ENCODE assay signal across 2 cellular contexts in the genomic region with DNA sequence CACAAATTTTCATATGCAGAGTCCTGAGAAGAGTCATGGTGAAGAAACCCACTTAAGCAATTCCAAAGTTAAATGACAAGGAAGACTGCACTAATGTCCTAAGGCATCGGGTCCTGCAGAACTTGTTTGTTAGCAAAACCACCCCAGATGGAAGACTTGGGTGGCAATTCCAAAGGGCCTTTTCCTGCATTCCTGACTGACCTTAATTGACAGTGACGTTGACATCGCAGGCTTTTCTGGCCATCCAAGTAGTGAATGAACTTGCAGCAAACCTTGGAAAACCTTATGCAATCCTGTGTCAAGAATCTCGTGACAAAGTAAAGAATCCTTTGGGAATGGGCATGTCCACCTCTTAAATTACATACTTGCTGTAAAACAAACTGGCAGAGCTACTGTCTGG.
TF ChIP-seq lines count a peak whose summit lies in the region.

No MANE protein-coding gene starts in this region.

TF ChIP-seq in Ishikawa, 13 proteins besides CTCF, POLR2A, EP300 and RAD21 (continued from another document):
- TF ChIP-seq, protein P1, sequence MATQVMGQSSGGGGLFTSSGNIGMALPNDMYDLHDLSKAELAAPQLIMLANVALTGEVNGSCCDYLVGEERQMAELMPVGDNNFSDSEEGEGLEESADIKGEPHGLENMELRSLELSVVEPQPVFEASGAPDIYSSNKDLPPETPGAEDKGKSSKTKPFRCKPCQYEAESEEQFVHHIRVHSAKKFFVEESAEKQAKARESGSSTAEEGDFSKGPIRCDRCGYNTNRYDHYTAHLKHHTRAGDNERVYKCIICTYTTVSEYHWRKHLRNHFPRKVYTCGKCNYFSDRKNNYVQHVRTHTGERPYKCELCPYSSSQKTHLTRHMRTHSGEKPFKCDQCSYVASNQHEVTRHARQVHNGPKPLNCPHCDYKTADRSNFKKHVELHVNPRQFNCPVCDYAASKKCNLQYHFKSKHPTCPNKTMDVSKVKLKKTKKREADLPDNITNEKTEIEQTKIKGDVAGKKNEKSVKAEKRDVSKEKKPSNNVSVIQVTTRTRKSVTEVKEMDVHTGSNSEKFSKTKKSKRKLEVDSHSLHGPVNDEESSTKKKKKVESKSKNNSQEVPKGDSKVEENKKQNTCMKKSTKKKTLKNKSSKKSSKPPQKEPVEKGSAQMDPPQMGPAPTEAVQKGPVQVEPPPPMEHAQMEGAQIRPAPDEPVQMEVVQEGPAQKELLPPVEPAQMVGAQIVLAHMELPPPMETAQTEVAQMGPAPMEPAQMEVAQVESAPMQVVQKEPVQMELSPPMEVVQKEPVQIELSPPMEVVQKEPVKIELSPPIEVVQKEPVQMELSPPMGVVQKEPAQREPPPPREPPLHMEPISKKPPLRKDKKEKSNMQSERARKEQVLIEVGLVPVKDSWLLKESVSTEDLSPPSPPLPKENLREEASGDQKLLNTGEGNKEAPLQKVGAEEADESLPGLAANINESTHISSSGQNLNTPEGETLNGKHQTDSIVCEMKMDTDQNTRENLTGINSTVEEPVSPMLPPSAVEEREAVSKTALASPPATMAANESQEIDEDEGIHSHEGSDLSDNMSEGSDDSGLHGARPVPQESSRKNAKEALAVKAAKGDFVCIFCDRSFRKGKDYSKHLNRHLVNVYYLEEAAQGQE (IDR thresholded peaks at IDR 0.05; ENCODE audit: low read depth), result no peak
- TF ChIP-seq ZBTB7A (IDR thresholded peaks at IDR 0.05; ENCODE audit: low read depth) (no peak), TCF12 (IDR thresholded peaks at IDR 0.05; ENCODE audit: low read depth) (peak; percentile 67), MAX (IDR thresholded peaks at IDR 0.05) (peak; percentile 27; the same call in 1 of the 2 replicates), NFIC (IDR thresholded peaks at IDR 0.05) (no peak)

TF ChIP-seq in HepG2, 621 proteins besides CTCF, POLR2A, EP300 and RAD21 (continued from another document):
- TF ChIP-seq SOX13 (IDR thresholded peaks at IDR 0.05) (no peak), SOX13 (CRISPR knock-in tag; conservative IDR thresholded peaks at IDR 0.05 in 1 of 2, IDR thresholded peaks at IDR 0.05 in 1 of 2) (0 out of 4 replicates have a peak, but pooled peaks of 1 of the 2 experiments have one; percentile 24), RARA (CRISPR knock-in tag; IDR thresholded peaks at IDR 0.05) (peak; percentile 32; the same call in 1 of the 2 replicates), ZBTB7B (CRISPR knock-in tag; IDR thresholded peaks at IDR 0.05) (no peak), CEBPZ (IDR thresholded peaks at IDR 0.05; ENCODE audit: low read length) (no peak), PAXIP1 (CRISPR knock-in tag; conservative IDR thresholded peaks at IDR 0.05) (0 out of 2 replicates have a peak, but pooled peaks have one; percentile 22), SRSF1 (optimal IDR thresholded peaks at IDR 0.05; ENCODE audit: low read depth, low read length) (no peak), GMEB1 (CRISPR knock-in tag; IDR thresholded peaks at IDR 0.05; ENCODE audit: borderline replicate concordance) (no peak), CREB1 (IDR thresholded peaks at IDR 0.05) (0 out of 2 replicates have a peak, but pooled peaks have one; percentile 31), CREB1 (CRISPR knock-in tag; IDR thresholded peaks at IDR 0.05) (no peak), SP140L (CRISPR knock-in tag; IDR thresholded peaks at IDR 0.05; ENCODE audit: borderline replicate concordance) (no peak), SKIL (CRISPR knock-in tag; IDR thresholded peaks at IDR 0.05; ENCODE audit: borderline replicate concordance) (no peak), ZNF550 (CRISPR knock-in tag; IDR thresholded peaks at IDR 0.05; ENCODE audit: borderline replicate concordance) (no peak), EED (CRISPR knock-in tag; IDR thresholded peaks at IDR 0.05) (no peak), TGIF2 (CRISPR knock-in tag; IDR thresholded peaks at IDR 0.05) (no peak), JUN (CRISPR knock-in tag; IDR thresholded peaks at IDR 0.05) (no peak), ZNF343 (CRISPR knock-in tag; IDR thresholded peaks at IDR 0.05) (no peak), CEBPB (IDR thresholded peaks at IDR 0.05; ENCODE audit: borderline replicate concordance, low read depth, low read length) (peak; percentile 16; the same call in 1 of the 2 replicates), SOX5 (CRISPR knock-in tag; IDR thresholded peaks at IDR 0.05; ENCODE audit: borderline replicate concordance) (peak; percentile 26; the same call in 1 of the 2 replicates), THAP11 (CRISPR knock-in tag; IDR thresholded peaks at IDR 0.05) (no peak), GPN1 (CRISPR knock-in tag; IDR thresholded peaks at IDR 0.05; ENCODE audit: borderline replicate concordance) (no peak), HMG20A (CRISPR knock-in tag; IDR thresholded peaks at IDR 0.05; ENCODE audit: borderline replicate concordance) (peak; percentile 24; the same call in 1 of the 2 replicates), CEBPG (CRISPR knock-in tag; IDR thresholded peaks at IDR 0.05) (peak; percentile 42; the same call in 1 of the 2 replicates), HNF4A (CRISPR knock-in tag; IDR thresholded peaks at IDR 0.05) (peak; percentile 21; the same call in 1 of the 2 replicates), GATAD1 (CRISPR knock-in tag; IDR thresholded peaks at IDR 0.05) (no peak)
- TF ChIP-seq, protein P2, sequence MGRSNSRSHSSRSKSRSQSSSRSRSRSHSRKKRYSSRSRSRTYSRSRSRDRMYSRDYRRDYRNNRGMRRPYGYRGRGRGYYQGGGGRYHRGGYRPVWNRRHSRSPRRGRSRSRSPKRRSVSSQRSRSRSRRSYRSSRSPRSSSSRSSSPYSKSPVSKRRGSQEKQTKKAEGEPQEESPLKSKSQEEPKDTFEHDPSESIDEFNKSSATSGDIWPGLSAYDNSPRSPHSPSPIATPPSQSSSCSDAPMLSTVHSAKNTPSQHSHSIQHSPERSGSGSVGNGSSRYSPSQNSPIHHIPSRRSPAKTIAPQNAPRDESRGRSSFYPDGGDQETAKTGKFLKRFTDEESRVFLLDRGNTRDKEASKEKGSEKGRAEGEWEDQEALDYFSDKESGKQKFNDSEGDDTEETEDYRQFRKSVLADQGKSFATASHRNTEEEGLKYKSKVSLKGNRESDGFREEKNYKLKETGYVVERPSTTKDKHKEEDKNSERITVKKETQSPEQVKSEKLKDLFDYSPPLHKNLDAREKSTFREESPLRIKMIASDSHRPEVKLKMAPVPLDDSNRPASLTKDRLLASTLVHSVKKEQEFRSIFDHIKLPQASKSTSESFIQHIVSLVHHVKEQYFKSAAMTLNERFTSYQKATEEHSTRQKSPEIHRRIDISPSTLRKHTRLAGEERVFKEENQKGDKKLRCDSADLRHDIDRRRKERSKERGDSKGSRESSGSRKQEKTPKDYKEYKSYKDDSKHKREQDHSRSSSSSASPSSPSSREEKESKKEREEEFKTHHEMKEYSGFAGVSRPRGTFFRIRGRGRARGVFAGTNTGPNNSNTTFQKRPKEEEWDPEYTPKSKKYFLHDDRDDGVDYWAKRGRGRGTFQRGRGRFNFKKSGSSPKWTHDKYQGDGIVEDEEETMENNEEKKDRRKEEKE (IDR thresholded peaks at IDR 0.05), result no peak
- TF ChIP-seq, protein P3, sequence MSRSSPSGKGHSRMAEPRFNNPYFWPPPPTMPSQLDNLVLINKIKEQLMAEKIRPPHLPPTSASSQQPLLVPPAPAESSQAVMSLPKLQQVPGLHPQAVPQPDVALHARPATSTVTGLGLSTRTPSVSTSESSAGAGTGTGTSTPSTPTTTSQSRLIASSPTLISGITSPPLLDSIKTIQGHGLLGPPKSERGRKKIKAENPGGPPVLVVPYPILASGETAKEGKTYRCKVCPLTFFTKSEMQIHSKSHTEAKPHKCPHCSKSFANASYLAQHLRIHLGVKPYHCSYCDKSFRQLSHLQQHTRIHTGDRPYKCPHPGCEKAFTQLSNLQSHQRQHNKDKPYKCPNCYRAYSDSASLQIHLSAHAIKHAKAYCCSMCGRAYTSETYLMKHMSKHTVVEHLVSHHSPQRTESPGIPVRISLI (CRISPR knock-in tag; IDR thresholded peaks at IDR 0.05; ENCODE audit: borderline replicate concordance), result no peak
